ENCODE assay signal across 13 cellular contexts in genomic region chr7:116219288-116219687, GRCh38. TPM values are rescaled to one million over a fixed set of nuclear protein-coding genes. Genes with fewer than 3 reads are reported as not detected.
A peak's percentile ranks its signal among the peaks of the same experiment; 100 is the strongest.
DNase-seq lines count a peak whose midpoint lies in the region; ATAC-seq and TF ChIP-seq lines count a peak whose summit lies in the region.
"Had no signal": no experiment of that assay in that cellular context is flagged by ENCODE, and none has a peak within 500 bp of the region (broad histone marks: within the 10 kb centered on the region; RNA-seq: fewer than 3 reads in every experiment).

No MANE protein-coding gene starts in this region.

- RAD21 ChIA-PET in HCT116 (lab: Charles Lee; ENCODE audit: low non-redundant PET in 1 of 2, low total read pairs in 2 of 2, uncharacterized antibody in 2 of 2, unreplicated experiment in 2 of 2): no interaction called here

- H3K36me3 ChIP-seq in HCT116 (ENCODE audit: control insufficient read depth in 1 of 2, insufficient read depth in 2 of 2, low read length in 2 of 2): no peaks in the 10 kb centered on the region
- H3K36me3 ChIP-seq in ascending aorta: no peaks in the 10 kb centered on the region
- H3K36me3 ChIP-seq in mucosa of descending colon (ENCODE audit: low read depth): no peaks in the 10 kb centered on the region
- H3K36me3 ChIP-seq in transverse colon: no peaks in the 10 kb centered on the region
- no peaks in the 10 kb centered on the region for H3K36me3 ChIP-seq in testis (ENCODE audit: low read depth, missing control alignments)

- peaks cover 95% of the 10 kb centered on the region for H3K79me2 ChIP-seq in HCT116 (ENCODE audit: insufficient read depth, low read length)

- TF ChIP-seq CTCF in HCT116 (IDR thresholded peaks at IDR 0.05 in 2 of 3, conservative IDR thresholded peaks at IDR 0.05 in 1 of 3; ENCODE audit: borderline replicate concordance in 1 of 3, insufficient read depth in 1 of 3, low read depth in 2 of 3, low read length in 2 of 3): no peak
- no peak for TF ChIP-seq CTCF in ascending aorta (IDR thresholded peaks at IDR 0.05)
- TF ChIP-seq CTCF in mucosa of descending colon (IDR thresholded peaks at IDR 0.05): no peak
- no peak for TF ChIP-seq CTCF in transverse colon (IDR thresholded peaks at IDR 0.05)
- TF ChIP-seq CTCF in testis (IDR thresholded peaks at IDR 0.05): no peak

- no peak for TF ChIP-seq RAD21 in HCT116 (IDR thresholded peaks at IDR 0.05; ENCODE audit: low read depth)

- no peak for TF ChIP-seq POLR2A in HCT116 (IDR thresholded peaks at IDR 0.05; ENCODE audit: borderline replicate concordance, extremely low read depth, insufficient read depth, insufficient read length)
- no peak for TF ChIP-seq POLR2A in transverse colon (IDR thresholded peaks at IDR 0.05)
- no peak for TF ChIP-seq POLR2A in testis (IDR thresholded peaks at IDR 0.05)

- H2AFZ ChIP-seq in HCT116 (ENCODE audit: low read depth, low read length, poor library complexity, severe bottlenecking): no peak overlapping the region

- H4K20me1 ChIP-seq in HCT116 (ENCODE audit: insufficient read depth): peaks cover 27% of the 10 kb centered on the region; the same call in 1 of the 2 replicates

- H3K4me1 ChIP-seq in HCT116 (ENCODE audit: control insufficient read depth in 1 of 2, insufficient read depth in 2 of 2, low read length in 2 of 2) (peaks cover 67 to 81% of the 10 kb centered on the region in 2 experiments), ascending aorta (peaks cover 11 to 84% of the 10 kb centered on the region in 2 donors), mucosa of descending colon (ENCODE audit: low read depth) (peaks cover 26% of the 10 kb centered on the region), transverse colon (peaks cover 16 to 62% (median 34%) of the 10 kb centered on the region in 4 donors), testis (peaks cover 13% of the 10 kb centered on the region)

- in situ Hi-C loops in transverse colon (cut with MboI; ENCODE audit: low pct_ligation_motif_present in 1 of 4, low pct_unique_long_range_greater_than_20kb in 1 of 4, low sequenced_read_pairs in 3 of 4): no loop called here

- H3K27me3 ChIP-seq in HCT116 (ENCODE audit: insufficient read depth, low read length): no peaks in the 10 kb centered on the region
- H3K27me3 ChIP-seq in ascending aorta: no peaks in the 10 kb centered on the region
- H3K27me3 ChIP-seq in transverse colon: no peaks in the 10 kb centered on the region
- no peaks in the 10 kb centered on the region for H3K27me3 ChIP-seq in testis
- H3K27me3 ChIP-seq: foreskin keratinocyte had no signal

- no peak overlapping the region for H3K4me3 ChIP-seq in HCT116 (replicated peaks in 1 of 2; ENCODE audit: low read depth in 1 of 2, low read length in 2 of 2)
- peak overlapping the region in 1 of 2 donors; percentile 32 for H3K4me3 ChIP-seq in ascending aorta
- no peak overlapping the region for H3K4me3 ChIP-seq in mucosa of descending colon
- H3K4me3 ChIP-seq in transverse colon: no peak overlapping the region
- H3K4me3 ChIP-seq in testis: no peak overlapping the region

- H3K9ac ChIP-seq in HCT116 (ENCODE audit: low read length): 0 out of 2 replicates have a peak overlapping the region, but pooled peaks have one; percentile 8

- DNase-seq in HCT116 (ENCODE audit: low read depth, low spot score) (no peak), ascending aorta (ENCODE audit: low spot score in 2 of 2) (no peak), mucosa of descending colon (no peak), transverse colon (no peak), testis (no peak)
- DNase-seq: C1 segment of cervical spinal cord, caudate nucleus, foreskin keratinocyte, left colon, naive B cell, NCI-H69 had no signal

- H3K27ac ChIP-seq in HCT116 (ENCODE audit: low read depth, low read length) (peak overlapping the region; percentile 59; the same call in 1 of the 2 replicates), ascending aorta (peak overlapping the region; percentile 27 to 91), transverse colon (peak overlapping the region; percentile 22 to 98 (median 76)), testis (no peak overlapping the region)
- H3K27ac ChIP-seq: foreskin keratinocyte had no signal

- peak overlapping the region; percentile 77 for H3K4me2 ChIP-seq in HCT116 (ENCODE audit: low read length)

- no TSS peak for BruUV-seq in HCT116 (replicated peaks; lab: Mats Ljungman, UMichigan)

- POLR2A ChIA-PET in HCT116 (lab: Charles Lee): interaction anchor here (1.0 kb wide), 1 partner anchor 9 kb away, joined by 4 read pairs; the partner anchor contains the start of gene TES

- intact Hi-C loops in HCT116 (cut with micrococcal nuclease) (no loop called here), ascending aorta (cut with DNase I) (no loop called here), mucosa of descending colon (cut with DNase I, micrococcal nuclease) (no loop called here), transverse colon (cut with DNase I; ENCODE audit: low total_unique reads) (no loop called here), testis (cut with DNase I; ENCODE audit: low total_unique reads) (no loop called here)

- CTCF ChIA-PET in HCT116 (lab: Charles Lee): interaction anchor here (1.2 to 2.5 kb wide), 3 partner anchors 9 to 39 kb away, joined by 3 to 7 read pairs (median 3); partner anchors contain the start of gene TES

- no peak for TF ChIP-seq EP300 in transverse colon (IDR thresholded peaks at IDR 0.05; ENCODE audit: low read depth)

- no peak for ATAC-seq in HCT116
- peak; percentile 6 for ATAC-seq in mucosa of descending colon
- ATAC-seq in GM18873 (IDR thresholded peaks at IDR 0.05; ENCODE audit: low FRiP score, unreplicated experiment): no peak
- no peak for ATAC-seq in GM21576 (IDR thresholded peaks at IDR 0.05; ENCODE audit: unreplicated experiment)
- ATAC-seq: foreskin keratinocyte, left colon had no signal

- no peaks in the 10 kb centered on the region for H3K9me2 ChIP-seq in HCT116 (ENCODE audit: insufficient read depth)

- H3K9me3 ChIP-seq in HCT116 (ENCODE audit: control insufficient read depth in 1 of 2, insufficient read depth in 1 of 2, low read depth in 1 of 2, low read length in 2 of 2): no peaks in the 10 kb centered on the region
- no peaks in the 10 kb centered on the region for H3K9me3 ChIP-seq in ascending aorta
- H3K9me3 ChIP-seq in mucosa of descending colon: no peaks in the 10 kb centered on the region
- no peaks in the 10 kb centered on the region for H3K9me3 ChIP-seq in transverse colon
- H3K9me3 ChIP-seq in testis: no peaks in the 10 kb centered on the region

TF ChIP-seq in HCT116, 20 proteins besides CTCF, POLR2A, EP300 and RAD21 (continues in another document):
- TF ChIP-seq ATF3 (IDR thresholded peaks at IDR 0.05) (no peak), EGR1 (IDR thresholded peaks at IDR 0.05; ENCODE audit: low read depth) (no peak), EZH2phosphoT487 (IDR thresholded peaks at IDR 0.05; ENCODE audit: borderline replicate concordance) (no peak), ZBTB33 (IDR thresholded peaks at IDR 0.05; ENCODE audit: extremely low read depth, insufficient replicate concordance, low read length) (no peak), ELF1 (IDR thresholded peaks at IDR 0.05; ENCODE audit: borderline replicate concordance, low read depth) (no peak), EZH2 (IDR thresholded peaks at IDR 0.05) (no peak), JUND (IDR thresholded peaks at IDR 0.05) (no peak), MAX (IDR thresholded peaks at IDR 0.05) (no peak), TCF7L2 (IDR thresholded peaks at IDR 0.05; ENCODE audit: borderline replicate concordance, extremely low read depth, insufficient read depth, insufficient read length) (no peak), ZNF274 (IDR thresholded peaks at IDR 0.05; ENCODE audit: low read depth, low read length) (no peak), CEBPB (IDR thresholded peaks at IDR 0.05; ENCODE audit: low read depth) (no peak), YY1 (IDR thresholded peaks at IDR 0.05; ENCODE audit: extremely low read depth, insufficient replicate concordance, low read depth, low read length) (no peak), ZFX (IDR thresholded peaks at IDR 0.05) (no peak), POLR2AphosphoS5 (IDR thresholded peaks at IDR 0.05; ENCODE audit: low read depth, low read length) (no peak), CBX3 (IDR thresholded peaks at IDR 0.05; ENCODE audit: low read depth) (no peak)

RNA-seq across cellular contexts. Expression of gene TES, which starts 8.9 kb away (rescaled TPM):
- total RNA-seq in HCT116 (2021; ENCODE audit: unreplicated experiment) (129 TPM), ascending aorta (108 TPM), mucosa of descending colon (100 to 1,000 TPM; 101 to 224 (median 106) TPM), transverse colon (100 to 1,000 TPM in 3 of 4 donors, 10 to 100 TPM in 1; 77.4 to 119 (median 115) TPM), testis (10 to 100 TPM; 40.4 to 71.0 TPM)
- polyA plus RNA-seq in HCT116 (2012): 122 and 129 TPM in 2 replicates
- polyA plus RNA-seq in testis (ENCODE audit: insufficient read depth, low read depth, low replicate concordance): 120 TPM

Comparison
In these comparisons a context has a peak if more than half of its experiments do, and no peak if none do; other contexts are left out.
1. H3K27ac ChIP-seq: peak in HCT116 (single experiment), ascending aorta (2 of 2) and transverse colon (4 of 4); none in testis (0 of 2).